In the genomic region with DNA sequence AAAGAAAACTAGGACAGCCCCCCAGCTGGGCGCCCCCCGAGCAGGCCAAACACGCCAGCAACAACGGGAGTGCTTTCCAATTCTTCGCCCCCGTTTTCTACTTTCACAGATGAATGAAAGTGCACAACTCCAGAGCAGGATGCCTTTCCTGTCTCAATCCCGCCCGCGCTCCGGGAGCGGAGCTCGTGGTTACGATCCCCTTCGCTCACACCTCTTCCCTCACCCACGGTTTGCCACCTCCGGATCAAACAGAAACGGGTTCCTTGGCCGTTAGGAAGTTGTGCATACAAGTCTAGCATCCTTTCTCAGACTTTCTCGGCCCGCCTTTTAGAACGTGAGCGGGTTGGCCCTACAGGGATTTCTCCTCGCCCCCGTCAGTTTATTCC, we compare ENCODE assay signal across 8 cellular contexts. TPM values are rescaled to one million over a fixed set of nuclear protein-coding genes. Genes with fewer than 3 reads are reported as not detected.
DNase-seq lines count a peak whose midpoint lies in the region; ATAC-seq, FAIRE-seq and TF ChIP-seq lines count a peak whose summit lies in the region.

No MANE protein-coding gene starts in this region.

- SMC1A ChIA-PET in GM12878 (lab: Charles Lee; ENCODE audit: uncharacterized antibody, unreplicated experiment) = interaction anchor here (0.7 to 1.6 kb wide), 4 partner anchors 8 to 74 kb away, joined by 3 to 10 read pairs (median 6); partner anchors contain the start of gene TRIM37

- H3K4me1 ChIP-seq in PC-9 (replicated peaks; ENCODE audit: insufficient read depth) = peaks cover 58% of the 10 kb centered on the region
- H3K4me1 ChIP-seq in GM12878 (ENCODE audit: control insufficient read depth, insufficient read depth, low read length) = peaks cover 14% of the 10 kb centered on the region

- no peak for TF ChIP-seq EP300 in GM12878 (IDR thresholded peaks at IDR 0.05; ENCODE audit: borderline replicate concordance in 1 of 2, control insufficient read depth in 1 of 2, low read depth in 2 of 2, low read length in 2 of 2)

- H3K79me2 ChIP-seq in PC-9 (ENCODE audit: low read depth) (peaks cover 88% of the 10 kb centered on the region), GM12878 (ENCODE audit: control insufficient read depth, insufficient read depth, low read length) (peaks cover 91% of the 10 kb centered on the region)

- H3K4me3 ChIP-seq in GM12875 (ENCODE audit: low read depth, low read length) (peak overlapping the region; percentile 70), PC-9 (peak overlapping the region; percentile 80), GM12878 (peak overlapping the region; percentile 88)

- H3F3A ChIP-seq in PC-9 (ENCODE audit: insufficient read depth, low read depth) = peaks cover 15% of the 10 kb centered on the region

- ATAC-seq in GM12878 (no peak), HG02798 (IDR thresholded peaks at IDR 0.05; ENCODE audit: poor library complexity, unreplicated experiment) (no peak)

- H2AFZ ChIP-seq in PC-9 = peak overlapping the region; percentile 96
- peak overlapping the region; percentile 94 for H2AFZ ChIP-seq in GM12878 (ENCODE audit: control insufficient read depth, low read depth, low read length)

- H3K4me2 ChIP-seq in PC-9 = peak overlapping the region; percentile 76
- peak overlapping the region; percentile 34 for H3K4me2 ChIP-seq in GM12878 (ENCODE audit: control insufficient read depth, insufficient read depth)

- WGBS in GM12878 (ENCODE audit: insufficient coverage, insufficient replicate concordance, low lambda C conversion rate, missing lambda C conversion rate) = 0% methylated on average over 24 of the region's 24 CpGs

- POLR2A ChIA-PET in PC-9 (lab: Charles Lee; ENCODE audit: unreplicated experiment) = interaction anchor here (0.6 kb wide), 1 partner anchor 72 kb away, joined by 6 read pairs; no protein-coding TSS in a partner anchor
- POLR2A ChIA-PET in GM12878 (lab: Charles Lee) = interaction anchor here (0.6 to 1.5 kb wide), 9 partner anchors 8 to 749 kb away, joined by 3 to 7 read pairs (median 6); partner anchors contain the start of gene TRIM37

- H3K27me3 ChIP-seq in PC-9 (ENCODE audit: insufficient read depth, low read depth) (no peaks in the 10 kb centered on the region), GM12878 (replicated peaks in 1 of 2; ENCODE audit: control insufficient read depth in 2 of 2, insufficient read depth in 2 of 2, low read length in 1 of 2) (no peaks in the 10 kb centered on the region)

- H4K20me1 ChIP-seq in PC-9 (ENCODE audit: insufficient read depth) = 0 out of 2 replicates have a peak, but pooled peaks cover 3% of the 10 kb centered on the region
- H4K20me1 ChIP-seq in GM12878 (ENCODE audit: control insufficient read depth, insufficient read depth) = no peaks in the 10 kb centered on the region

- FAIRE-seq in GM12878 (lab: Jason Lieb, UNC) (no peak), D721Med (lab: Jason Lieb, UNC) (no peak)

- TF ChIP-seq RAD21 in GM12878 (IDR thresholded peaks at IDR 0.05; ENCODE audit: insufficient read depth, low read depth, low read length) = no peak

- peak overlapping the region; percentile 96 for H3K9ac ChIP-seq in GM12878 (ENCODE audit: control insufficient read depth, insufficient read depth, low read length)

- TF ChIP-seq POLR2A in GM12878 (IDR thresholded peaks at IDR 0.05; ENCODE audit: low read depth, low read length) = no peak

- intact Hi-C loops in PC-9 (cut with micrococcal nuclease; ENCODE audit: unreplicated experiment) (loop anchor here (2.0 kb wide), 1 partner anchor 464 kb away; the partner anchor contains the start of gene CLTC), GM12878 (cut with micrococcal nuclease; ENCODE audit: unreplicated experiment) (loop anchor here (2.0 kb wide), 1 partner anchor 48 kb away; the partner anchor contains the start of gene TRIM37)

- no peaks in the 10 kb centered on the region for H3K9me2 ChIP-seq in PC-9 (ENCODE audit: insufficient read depth)

- in situ Hi-C loops in GM12878 (cut with MboI) = no loop called here

- H3K36me3 ChIP-seq in PC-9 (ENCODE audit: low read depth) (0 out of 2 replicates have a peak, but pooled peaks cover 3% of the 10 kb centered on the region), GM12878 (ENCODE audit: control insufficient read depth in 2 of 2, insufficient read depth in 2 of 2, low read length in 1 of 2) (no peaks in the 10 kb centered on the region)

- RAD21 ChIA-PET in GM12878 (lab: Charles Lee; ENCODE audit: unreplicated experiment) = no interaction called here

- CTCF ChIA-PET in PC-9 (lab: Charles Lee) (no interaction called here), GM12878 (lab: Yijun Ruan, JAX) (no interaction called here)

- TF ChIP-seq CTCF in GM12875 (IDR thresholded peaks at IDR 0.05; ENCODE audit: borderline replicate concordance, insufficient read depth, low read depth, low read length) = no peak
- TF ChIP-seq CTCF in PC-9 (conservative IDR thresholded peaks at IDR 0.05) = no peak
- no peak for TF ChIP-seq CTCF in GM12878 (IDR thresholded peaks at IDR 0.05 in 2 of 3, conservative IDR thresholded peaks at IDR 0.05 in 1 of 3; ENCODE audit: control insufficient read depth in 2 of 3, extremely low read depth in 1 of 3, insufficient read depth in 1 of 3, low read depth in 3 of 3, low read length in 3 of 3)
- TF ChIP-seq CTCF in D721Med (IDR thresholded peaks at IDR 0.05; ENCODE audit: insufficient read depth, missing control alignments) = no peak

- DNase-seq in AG08395 (ENCODE audit: low spot score) (peak; percentile 29), PC-9 (peak; percentile 42 to 46), GM12878 (ENCODE audit: low read depth, low spot score) (no peak), kidney glomerular epithelial cell (lab: John Stamatoyannopoulos, UW) (peak; percentile 64), D721Med (ENCODE audit: insufficient read length, low spot score) (no peak)
- peak; percentile 9 for DNase-seq in stimulated activated CD4-positive, alpha-beta T cell treated with anti-CD3 and anti-CD28 coated beads, Interleukin-2, amount 100 ng/mL, for 4 hours (ENCODE audit: low read depth)

- H3K9me3 ChIP-seq in PC-9 (ENCODE audit: insufficient read depth, low read depth) (no peaks in the 10 kb centered on the region), GM12878 (replicated peaks; ENCODE audit: control insufficient read depth, insufficient read depth, low read length) (no peaks in the 10 kb centered on the region)

- BruUV-seq in PC-9 (replicated peaks; lab: Mats Ljungman, UMichigan) (TSS peak; percentile 48), GM12878 (replicated peaks; lab: Mats Ljungman, UMichigan) (no TSS peak)

- H3K27ac ChIP-seq in PC-9 (peak overlapping the region; percentile 71), GM12878 (ENCODE audit: control insufficient read depth, insufficient read depth) (peak overlapping the region; percentile 92)

RNA-seq across cellular contexts. Expression of gene SKA2, which starts 0.7 kb away (rescaled TPM):
- total RNA-seq in PC-9 (2021) (48.9 and 65.6 TPM in 2 replicates), GM12878 (2014; rRNA removed) (57.8 and 59.5 TPM in 2 replicates), GM12878 (2014; rRNA removed; fragmentation: Illumina TruSeq; extraction: Trizol) (123 and 131 TPM in 2 replicates), GM12878 (2021) (65.9 and 66.8 TPM in 2 replicates)
- total RNA-seq in GM12878 (2013; cell fraction: nucleolus; rRNA removed) = 9.8 and 11.1 TPM in 2 replicates
- polyA plus RNA-seq in GM12878 (2011; ENCODE audit: low read depth) = 63.5 TPM
- polyA plus RNA-seq in GM12878 (2011; rRNA removed) (40.3 and 72.1 TPM in 2 replicates), GM12878 (2014; fragmentation: Illumina TruSeq; extraction: Trizol) (137 and 168 TPM in 2 replicates), GM12878 (2014; fragmentation: Nextera tagmentation; extraction: Ambion mirVana) (100 to 1,000 TPM; 110 to 114 TPM), GM12878 (2014; rRNA removed) (71.4 and 82.5 TPM in 2 replicates), GM12878 (2016; fragmentation: Nextera tagmentation; extraction: Ambion mirVana) (100 to 1,000 TPM; 124 to 133 TPM)
- polyA plus RNA-seq in GM12878 (2011; cell fraction: cytosol; rRNA removed) = 14.0 and 17.8 TPM in 2 replicates
- polyA plus RNA-seq in GM12878 (2011; cell fraction: nucleus; rRNA removed) = 8.0 and 8.6 TPM in 2 replicates
- 56.2 and 87.0 TPM in 2 replicates for polyA plus RNA-seq in GM12878 (2012)
- polyA minus RNA-seq in GM12878 (2011; rRNA and poly(A)+ RNA removed) = 14.1 and 15.5 TPM in 2 replicates
- polyA minus RNA-seq in GM12878 (2011; cell fraction: cytosol; rRNA and poly(A)+ RNA removed) = 9.5 and 12.6 TPM in 2 replicates
- 6.2 and 18.9 TPM in 2 replicates for polyA minus RNA-seq in GM12878 (2011; cell fraction: nucleus; rRNA and poly(A)+ RNA removed)

RNA-seq across cellular contexts. Expression of gene PRR11, which starts 1.2 kb away (rescaled TPM):
- total RNA-seq in PC-9 (2021) (87.9 and 109 TPM in 2 replicates), GM12878 (2014; rRNA removed) (20.8 and 21.2 TPM in 2 replicates), GM12878 (2014; rRNA removed; fragmentation: Illumina TruSeq; extraction: Trizol) (73.9 and 74.4 TPM in 2 replicates), GM12878 (2021) (51.3 and 54.0 TPM in 2 replicates)
- total RNA-seq in GM12878 (2013; cell fraction: nucleolus; rRNA removed) = 9.7 and 11.0 TPM in 2 replicates
- polyA plus RNA-seq in GM12878 (2011; ENCODE audit: low read depth) = 18.2 TPM
- polyA plus RNA-seq in GM12878 (2011; rRNA removed) (78.3 and 95.1 TPM in 2 replicates), GM12878 (2014; fragmentation: Illumina TruSeq; extraction: Trizol) (97.0 and 99.8 TPM in 2 replicates), GM12878 (2014; fragmentation: Nextera tagmentation; extraction: Ambion mirVana) (10 to 100 TPM; 32.6 to 49.8 TPM), GM12878 (2014; rRNA removed) (46.8 and 49.7 TPM in 2 replicates), GM12878 (2016; fragmentation: Nextera tagmentation; extraction: Ambion mirVana) (10 to 100 TPM; 39.8 to 46.2 TPM)
- polyA plus RNA-seq in GM12878 (2011; cell fraction: cytosol; rRNA removed) = 60.4 and 69.0 TPM in 2 replicates
- polyA plus RNA-seq in GM12878 (2011; cell fraction: nucleus; rRNA removed) = 7.3 and 15.0 TPM in 2 replicates
- polyA plus RNA-seq in GM12878 (2012) = 35.8 and 40.1 TPM in 2 replicates
- 95.1 and 98.6 TPM in 2 replicates for polyA minus RNA-seq in GM12878 (2011; rRNA and poly(A)+ RNA removed)
- polyA minus RNA-seq in GM12878 (2011; cell fraction: cytosol; rRNA and poly(A)+ RNA removed) = 39.4 and 48.4 TPM in 2 replicates
- 5.8 and 8.9 TPM in 2 replicates for polyA minus RNA-seq in GM12878 (2011; cell fraction: nucleus; rRNA and poly(A)+ RNA removed)

RNA-seq across cellular contexts. Expression of gene TRIM37, which starts 47.6 kb away (rescaled TPM):
- 21.6 and 24.6 TPM in 2 replicates for total RNA-seq in PC-9 (2021)
- total RNA-seq in GM12878 (2013; cell fraction: nucleolus; rRNA removed) = 38.9 and 39.3 TPM in 2 replicates
- 17.7 and 19.7 TPM in 2 replicates for total RNA-seq in GM12878 (2014; rRNA removed)
- total RNA-seq in GM12878 (2014; rRNA removed; fragmentation: Illumina TruSeq; extraction: Trizol) = 19.4 and 19.7 TPM in 2 replicates
- 17.9 and 20.6 TPM in 2 replicates for total RNA-seq in GM12878 (2021)
- polyA plus RNA-seq in GM12878 (2011; ENCODE audit: low read depth) = 8.1 TPM
- polyA plus RNA-seq in GM12878 (2011; rRNA removed) = 18.6 and 24.4 TPM in 2 replicates
- 8.0 and 8.8 TPM in 2 replicates for polyA plus RNA-seq in GM12878 (2011; cell fraction: cytosol; rRNA removed)
- 15.6 and 48.8 TPM in 2 replicates for polyA plus RNA-seq in GM12878 (2011; cell fraction: nucleus; rRNA removed)
- polyA plus RNA-seq in GM12878 (2012) = 6.8 and 7.0 TPM in 2 replicates
- 16.4 and 21.2 TPM in 2 replicates for polyA plus RNA-seq in GM12878 (2014; fragmentation: Illumina TruSeq; extraction: Trizol)
- polyA plus RNA-seq in GM12878 (2014; fragmentation: Nextera tagmentation; extraction: Ambion mirVana) = 1 to 10 TPM; 4.8 to 6.7 TPM
- 11.7 and 13.3 TPM in 2 replicates for polyA plus RNA-seq in GM12878 (2014; rRNA removed)
- polyA plus RNA-seq in GM12878 (2016; fragmentation: Nextera tagmentation; extraction: Ambion mirVana) = 10 to 100 TPM; 18.6 to 19.6 TPM
- polyA minus RNA-seq in GM12878 (2011; rRNA and poly(A)+ RNA removed) = 23.4 and 46.4 TPM in 2 replicates
- polyA minus RNA-seq in GM12878 (2011; cell fraction: cytosol; rRNA and poly(A)+ RNA removed) = 6.5 and 14.7 TPM in 2 replicates
- polyA minus RNA-seq in GM12878 (2011; cell fraction: nucleus; rRNA and poly(A)+ RNA removed) = 33.1 and 38.7 TPM in 2 replicates

RNA-seq across cellular contexts. Expression of gene SMG8, which starts 55.5 kb away (rescaled TPM):
- total RNA-seq in PC-9 (2021) (14.4 and 15.2 TPM in 2 replicates), GM12878 (2014; rRNA removed) (17.5 and 20.0 TPM in 2 replicates), GM12878 (2014; rRNA removed; fragmentation: Illumina TruSeq; extraction: Trizol) (17.3 and 17.7 TPM in 2 replicates), GM12878 (2021) (13.6 and 14.6 TPM in 2 replicates)
- total RNA-seq in GM12878 (2013; cell fraction: nucleolus; rRNA removed) = 26.1 and 28.2 TPM in 2 replicates
- polyA plus RNA-seq in GM12878 (2011; ENCODE audit: low read depth) = 7.7 TPM
- polyA plus RNA-seq in GM12878 (2011; rRNA removed) (15.6 and 16.9 TPM in 2 replicates), GM12878 (2014; fragmentation: Illumina TruSeq; extraction: Trizol) (15.6 and 18.9 TPM in 2 replicates), GM12878 (2014; fragmentation: Nextera tagmentation; extraction: Ambion mirVana) (1 to 10 TPM; 2.8 to 3.8 TPM), GM12878 (2014; rRNA removed) (10.3 and 11.1 TPM in 2 replicates), GM12878 (2016; fragmentation: Nextera tagmentation; extraction: Ambion mirVana) (10 to 100 TPM; 15.8 to 16.8 TPM)
- polyA plus RNA-seq in GM12878 (2011; cell fraction: cytosol; rRNA removed) = 12.3 and 12.9 TPM in 2 replicates
- 10.8 and 11.1 TPM in 2 replicates for polyA plus RNA-seq in GM12878 (2011; cell fraction: nucleus; rRNA removed)
- 8.3 and 10.5 TPM in 2 replicates for polyA plus RNA-seq in GM12878 (2012)
- 18.4 and 24.5 TPM in 2 replicates for polyA minus RNA-seq in GM12878 (2011; rRNA and poly(A)+ RNA removed)
- 5.6 and 6.1 TPM in 2 replicates for polyA minus RNA-seq in GM12878 (2011; cell fraction: cytosol; rRNA and poly(A)+ RNA removed)
- 17.4 and 19.6 TPM in 2 replicates for polyA minus RNA-seq in GM12878 (2011; cell fraction: nucleus; rRNA and poly(A)+ RNA removed)

Comparison
In these comparisons a context has a peak if more than half of its experiments do, and no peak if none do; other contexts are left out.
1. DNase-seq: peak in AG08395 (single experiment), PC-9 (2 of 2), kidney glomerular epithelial cell (single experiment) and stimulated activated CD4-positive, alpha-beta T cell treated with anti-CD3 and anti-CD28 coated beads, Interleukin-2, amount 100 ng/mL, for 4 hours (single experiment); none in GM12878 (single experiment) and D721Med (single experiment).
2. Peak in every context shown above with its lines, with median percentiles within 50 percentile points of each other: H3K4me3 ChIP-seq.